ENCODE assay signal across 8 cellular contexts in genomic region chr1:212575333-212575732, GRCh38.
"Had no signal": no experiment of that assay in that cellular context is flagged by ENCODE, and none has a peak within 500 bp of the region (broad histone marks: within the 10 kb centered on the region; RNA-seq: fewer than 3 reads in every experiment).

No MANE protein-coding gene starts in this region.

- H3K27ac ChIP-seq: HL-60, KMS-11 had no signal

- FAIRE-seq: HepG2, HTR-8/SVneo had no signal

- H3K9ac ChIP-seq: KMS-11 had no signal

- H3K9me3 Mint-ChIP-seq: IgD-negative memory B cell had no signal

- ATAC-seq: HepG2 had no signal

- DNase-seq: IMR-90, KBM-7, KG1 had no signal

- H3K4me3 Mint-ChIP-seq: IgD-negative memory B cell had no signal

- H3K4me2 ChIP-seq: KMS-11 had no signal

- H3K27ac Mint-ChIP-seq: IgD-negative memory B cell had no signal
